ENCODE assay signal across 10 cellular contexts in the genomic region with DNA sequence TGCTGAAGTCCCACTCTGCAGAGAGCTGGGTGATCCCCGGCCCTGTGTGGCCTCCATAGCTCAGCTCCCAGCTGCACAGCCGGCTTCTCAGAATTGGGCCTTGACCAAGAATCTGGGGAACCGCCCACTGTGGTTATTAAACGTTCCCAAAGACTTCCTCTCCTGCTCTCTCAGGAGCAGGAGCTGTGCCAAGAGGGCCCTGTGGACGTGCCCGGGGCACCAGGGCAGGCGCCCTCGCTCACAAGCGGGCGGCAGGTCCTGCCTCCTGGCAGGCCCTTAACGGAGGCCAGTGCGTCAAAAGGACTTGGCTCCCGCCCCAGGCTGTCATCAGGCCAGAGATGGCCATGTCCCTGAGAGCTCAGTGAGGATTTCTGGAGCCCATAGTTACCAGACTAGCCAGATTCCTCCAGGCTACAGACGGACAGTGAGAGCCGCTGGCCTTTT. TPM values are rescaled to one million over a fixed set of nuclear protein-coding genes. Genes with fewer than 3 reads are reported as not detected.
A peak's percentile ranks its signal among the peaks of the same experiment; 100 is the strongest.
DNase-seq lines count a peak whose midpoint lies in the region; ATAC-seq, FAIRE-seq and TF ChIP-seq lines count a peak whose summit lies in the region.
"Had no signal": no experiment of that assay in that cellular context is flagged by ENCODE, and none has a peak within 500 bp of the region (broad histone marks: within the 10 kb centered on the region; RNA-seq: fewer than 3 reads in every experiment).

No MANE protein-coding gene starts in this region.

- H3K9me3 Mint-ChIP-seq in activated T-helper 2 cell treated with anti-CD3 and anti-CD28 coated beads, Interferon-gamma antibody, Interleukin-2, Interleukin-4, amounts not matched to agents 10 μg/mL and 5 μg/mL and 100 μg/mL, durations not matched to agents 14 hours and 24 hours and 36 hours, result no peaks in the 10 kb centered on the region
- H3K9me3 Mint-ChIP-seq in nephron progenitor cell, result no peaks in the 10 kb centered on the region

- H3K27ac Mint-ChIP-seq in activated T-helper 2 cell treated with anti-CD3 and anti-CD28 coated beads, Interferon-gamma antibody, Interleukin-2, Interleukin-4, amounts not matched to agents 10 μg/mL and 5 μg/mL and 100 μg/mL, durations not matched to agents 14 hours and 24 hours and 36 hours, result no peak overlapping the region
- H3K27ac Mint-ChIP-seq in nephron progenitor cell, result no peak overlapping the region

- H3K9me3 ChIP-seq in ascending aorta, result no peaks in the 10 kb centered on the region

- peak overlapping the region; percentile 74 to 76 for H3K27ac ChIP-seq in ascending aorta
- H3K27ac ChIP-seq: KMS-11 had no signal

- intact Hi-C loops in ascending aorta (cut with DNase I), result no loop called here
- intact Hi-C loops in activated T-helper 2 cell treated with anti-CD3 and anti-CD28 coated beads, Interferon-gamma antibody, Interleukin-2, Interleukin-4, amounts not matched to agents 10 μg/mL and 5 μg/mL and 100 μg/mL, durations not matched to agents 14 hours and 24 hours and 36 hours (cut with micrococcal nuclease), result no loop called here

- TF ChIP-seq CTCF in ascending aorta (IDR thresholded peaks at IDR 0.05), result no peak
- no peak for TF ChIP-seq CTCF in nephron progenitor cell (IDR thresholded peaks at IDR 0.05)

- H3K4me1 ChIP-seq in ascending aorta, result peaks cover 20 to 23% of the 10 kb centered on the region in 2 donors

- FAIRE-seq in HTR-8/SVneo (lab: Jason Lieb, UNC), result no peak
- FAIRE-seq: islet of Langerhans had no signal

- peaks cover 26% of the 10 kb centered on the region for H3K36me3 Mint-ChIP-seq in activated T-helper 2 cell treated with anti-CD3 and anti-CD28 coated beads, Interferon-gamma antibody, Interleukin-2, Interleukin-4, amounts not matched to agents 10 μg/mL and 5 μg/mL and 100 μg/mL, durations not matched to agents 14 hours and 24 hours and 36 hours (ENCODE audit: low read depth)
- no peaks in the 10 kb centered on the region for H3K36me3 Mint-ChIP-seq in nephron progenitor cell (ENCODE audit: low read depth)

- H3K4me3 Mint-ChIP-seq in activated T-helper 2 cell treated with anti-CD3 and anti-CD28 coated beads, Interferon-gamma antibody, Interleukin-2, Interleukin-4, amounts not matched to agents 10 μg/mL and 5 μg/mL and 100 μg/mL, durations not matched to agents 14 hours and 24 hours and 36 hours (ENCODE audit: low read depth), result no peak overlapping the region
- H3K4me3 Mint-ChIP-seq in nephron progenitor cell, result no peak overlapping the region

- peaks cover 11% of the 10 kb centered on the region for H3K4me1 Mint-ChIP-seq in activated T-helper 2 cell treated with anti-CD3 and anti-CD28 coated beads, Interferon-gamma antibody, Interleukin-2, Interleukin-4, amounts not matched to agents 10 μg/mL and 5 μg/mL and 100 μg/mL, durations not matched to agents 14 hours and 24 hours and 36 hours (ENCODE audit: low read depth)
- H3K4me1 Mint-ChIP-seq in nephron progenitor cell, result peaks cover 26% of the 10 kb centered on the region

- H3K27me3 Mint-ChIP-seq in activated T-helper 2 cell treated with anti-CD3 and anti-CD28 coated beads, Interferon-gamma antibody, Interleukin-2, Interleukin-4, amounts not matched to agents 10 μg/mL and 5 μg/mL and 100 μg/mL, durations not matched to agents 14 hours and 24 hours and 36 hours (ENCODE audit: low read depth), result no peaks in the 10 kb centered on the region
- peaks cover 34% of the 10 kb centered on the region for H3K27me3 Mint-ChIP-seq in nephron progenitor cell (ENCODE audit: low read depth, poor library complexity)

- H3K4me3 ChIP-seq in ascending aorta, result peak overlapping the region in 1 of 2 donors; percentile 21

- DNase-seq in HTR-8/SVneo (ENCODE audit: insufficient read length, low spot score) (peak; percentile 76), ascending aorta (ENCODE audit: low spot score in 2 of 2) (peak; percentile 83 to 96), hippocampal formation (lab: John Stamatoyannopoulos, UW) (peak; percentile 71 to 72), stromal cell of bone marrow (ENCODE audit: low read depth) (peak; percentile 94), kidney glomerular epithelial cell (lab: John Stamatoyannopoulos, UW) (no peak), nephron progenitor cell (no peak)
- no peak for DNase-seq in activated T-helper 2 cell treated with anti-CD3 and anti-CD28 coated beads, Interferon-gamma antibody, Interleukin-2, Interleukin-4, amounts not matched to agents 10 μg/mL and 5 μg/mL and 100 μg/mL, durations not matched to agents 14 hours and 24 hours and 36 hours (ENCODE audit: low spot score)

- H3K27me3 ChIP-seq in ascending aorta, result no peaks in the 10 kb centered on the region

- no peak for ATAC-seq in GM21390 (IDR thresholded peaks at IDR 0.05; ENCODE audit: unreplicated experiment)

- no peaks in the 10 kb centered on the region for H3K36me3 ChIP-seq in ascending aorta

RNA-seq across cellular contexts. Expression of gene ZC3H12D, which starts 30.4 kb away (rescaled TPM):
- 1.5 TPM for total RNA-seq in ascending aorta
- 15.0 and 15.6 TPM in 2 replicates for total RNA-seq in activated T-helper 2 cell treated with anti-CD3 and anti-CD28 coated beads, Interferon-gamma antibody, Interleukin-2, Interleukin-4, amounts not matched to agents 10 μg/mL and 5 μg/mL and 100 μg/mL, durations not matched to agents 14 hours and 24 hours and 36 hours

RNA-seq across cellular contexts. Expression of gene SUMO4, which starts 54.4 kb away (rescaled TPM):
- not detected for total RNA-seq in ascending aorta
- total RNA-seq in activated T-helper 2 cell treated with anti-CD3 and anti-CD28 coated beads, Interferon-gamma antibody, Interleukin-2, Interleukin-4, amounts not matched to agents 10 μg/mL and 5 μg/mL and 100 μg/mL, durations not matched to agents 14 hours and 24 hours and 36 hours, result 7.7 and 7.8 TPM in 2 replicates

Comparison
In these comparisons a context has a peak if more than half of its experiments do, and no peak if none do; other contexts are left out.
1. DNase-seq: peak in HTR-8/SVneo (single experiment), ascending aorta (2 of 2), hippocampal formation (2 of 2) and stromal cell of bone marrow (single experiment); none in kidney glomerular epithelial cell (single experiment), activated T-helper 2 cell treated with anti-CD3 and anti-CD28 coated beads, Interferon-gamma antibody, Interleukin-2, Interleukin-4, amounts not matched to agents 10 μg/mL and 5 μg/mL and 100 μg/mL, durations not matched to agents 14 hours and 24 hours and 36 hours (single experiment) and nephron progenitor cell (single experiment).